8 cellular contexts compared by ENCODE assay signal in genomic region chr2:148509703-148510036, GRCh38.
DNase-seq lines count a peak whose midpoint lies in the region; ATAC-seq, FAIRE-seq and TF ChIP-seq lines count a peak whose summit lies in the region.

No MANE protein-coding gene starts in this region.

- H4K20me1 ChIP-seq in endothelial cell of umbilical vein (replicated peaks; ENCODE audit: control insufficient read depth, extremely low read depth, insufficient read depth, low read length), result no peaks in the 10 kb centered on the region

- dilution Hi-C loops in endothelial cell of umbilical vein (cut with MboI; ENCODE audit: extremely low pct_ligation_motif_present, low sequenced_read_pairs), result no loop called here

- H3K9me3 ChIP-seq in Panc1 (ENCODE audit: control insufficient read depth, insufficient read depth, low read depth, low read length), result no peaks in the 10 kb centered on the region
- H3K9me3 ChIP-seq in endothelial cell of umbilical vein (replicated peaks; ENCODE audit: control insufficient read depth, insufficient read depth, low read length), result no peaks in the 10 kb centered on the region
- H3K9me3 ChIP-seq in subcutaneous abdominal adipose tissue (ENCODE audit: control insufficient read depth in 5 of 5, low read length in 5 of 5), result no peaks in the 10 kb centered on the region

- in situ Hi-C loops in Panc1 (cut with HindIII; ENCODE audit: low pct_unique_long_range_greater_than_20kb, low sequenced_read_pairs), result no loop called here

- no peaks in the 10 kb centered on the region for H3K9me3 Mint-ChIP-seq in activated T-cell treated with anti-CD3 and anti-CD28 coated beads, Interleukin-2, amount 50 U/mL, for 72 hours

- H3K9ac ChIP-seq in endothelial cell of umbilical vein (replicated peaks; ENCODE audit: extremely low read depth, insufficient read depth, low read length) (peak overlapping the region; percentile 46), subcutaneous abdominal adipose tissue (ENCODE audit: low read length in 5 of 5) (peak overlapping the region in 2 of 5 donors; percentile 6 to 60)

- POLR2A ChIA-PET in Panc1 (lab: Charles Lee), result interaction anchor here (0.7 to 0.8 kb wide), 2 partner anchors 14 to 49 kb away, joined by 3 read pairs; no protein-coding TSS in a partner anchor
- POLR2A ChIA-PET in endothelial cell of umbilical vein (lab: Charles Lee), result no interaction called here

- no peak for DNase-seq in activated T-cell treated with anti-CD3 and anti-CD28 coated beads, Interleukin-2, amount 50 U/mL, for 72 hours
- DNase-seq in activated T-cell treated with anti-CD3 and anti-CD28 coated beads, Interleukin-2, amount 50 U/mL, for 48 hours, result no peak
- no peak for DNase-seq in Panc1 (ENCODE audit: low read depth, low spot score)
- no peak for DNase-seq in endothelial cell of umbilical vein (ENCODE audit: low read depth, low spot score)
- no peak for DNase-seq in NCI-H226
- DNase-seq in kidney tubule cell (ENCODE audit: low spot score), result no peak
- no peak for DNase-seq in foreskin keratinocyte

- peak overlapping the region; percentile 77 for H3K4me2 ChIP-seq in endothelial cell of umbilical vein (ENCODE audit: insufficient read depth, low read length)

- no peaks in the 10 kb centered on the region for H3K9me1 ChIP-seq in endothelial cell of umbilical vein (replicated peaks; ENCODE audit: control insufficient read depth, extremely low read depth, insufficient read depth, low read length)

- peak overlapping the region; percentile 90 for H3K27ac Mint-ChIP-seq in activated T-cell treated with anti-CD3 and anti-CD28 coated beads, Interleukin-2, amount 50 U/mL, for 72 hours

- peaks cover 3% of the 10 kb centered on the region for H3K4me1 ChIP-seq in Panc1 (ENCODE audit: control insufficient read depth, insufficient read depth, low read length)
- H3K4me1 ChIP-seq in endothelial cell of umbilical vein (ENCODE audit: control insufficient read depth, extremely low read depth, insufficient read depth, low read length), result peaks cover 5% of the 10 kb centered on the region
- peaks cover 0 to 11% (median 7%) of the 10 kb centered on the region in 5 donors for H3K4me1 ChIP-seq in subcutaneous abdominal adipose tissue (ENCODE audit: control insufficient read depth in 5 of 5, insufficient read depth in 5 of 5, low read length in 5 of 5)
- peaks cover 7% of the 10 kb centered on the region for H3K4me1 ChIP-seq in foreskin keratinocyte

- H3K4me3 ChIP-seq in Panc1 (ENCODE audit: low read depth in 2 of 2, low read length in 2 of 2) (peak overlapping the region; percentile 38 to 55; a peak in 3 of 4 replicates), endothelial cell of umbilical vein (replicated peaks in 1 of 3; ENCODE audit: insufficient read depth in 1 of 3, low read depth in 1 of 3, low read length in 3 of 3) (no peak overlapping the region), subcutaneous abdominal adipose tissue (ENCODE audit: low read depth in 1 of 5, low read length in 5 of 5) (peak overlapping the region in 4 of 5 donors; percentile 57 to 74 (median 68))

- H3K27me3 ChIP-seq in Panc1 (ENCODE audit: control insufficient read depth, insufficient read depth, low read length), result no peaks in the 10 kb centered on the region
- no peaks in the 10 kb centered on the region for H3K27me3 ChIP-seq in endothelial cell of umbilical vein (ENCODE audit: control insufficient read depth in 2 of 2, insufficient read depth in 2 of 2, low read length in 2 of 2)
- no peaks in the 10 kb centered on the region for H3K27me3 ChIP-seq in subcutaneous abdominal adipose tissue (ENCODE audit: control insufficient read depth in 5 of 5, insufficient read depth in 4 of 5, low read length in 5 of 5)
- no peaks in the 10 kb centered on the region for H3K27me3 ChIP-seq in foreskin keratinocyte

- FAIRE-seq in endothelial cell of umbilical vein (lab: Jason Lieb, UNC), result no peak

- CTCF ChIA-PET in Panc1 (lab: Charles Lee), result interaction anchor here (1.0 to 1.1 kb wide), 2 partner anchors 519 to 596 kb away, joined by 3 read pairs; no protein-coding TSS in a partner anchor
- CTCF ChIA-PET in endothelial cell of umbilical vein (lab: Charles Lee), result interaction anchor here (0.6 to 3.2 kb wide), 64 partner anchors 8 to 1427 kb away, joined by 3 to 174 read pairs (median 5); partner anchors contain the start of genes MBD5 and ORC4

- peaks cover 27% of the 10 kb centered on the region for H3K4me1 Mint-ChIP-seq in activated T-cell treated with anti-CD3 and anti-CD28 coated beads, Interleukin-2, amount 50 U/mL, for 72 hours (ENCODE audit: low read depth)

- TF ChIP-seq CTCF in Panc1 (IDR thresholded peaks at IDR 0.05) (no peak; the same call in none of the 2 replicates), endothelial cell of umbilical vein (IDR thresholded peaks at IDR 0.05; ENCODE audit: extremely low read depth in 1 of 2, insufficient read depth in 1 of 2, low read depth in 1 of 2, low read length in 2 of 2) (no peak), foreskin keratinocyte (conservative IDR thresholded peaks at IDR 0.05) (no peak)

- no peak for TF ChIP-seq POLR2A in endothelial cell of umbilical vein (IDR thresholded peaks at IDR 0.05; ENCODE audit: low read depth, low read length)

- ATAC-seq in activated T-cell treated with anti-CD3 and anti-CD28 coated beads, Interleukin-2, amount 50 U/mL, for 72 hours (replicated peaks in 1 of 2), result no peak
- ATAC-seq in Panc1 (no peak), foreskin keratinocyte (no peak)

- H3K79me2 ChIP-seq in endothelial cell of umbilical vein (ENCODE audit: control insufficient read depth, insufficient read depth, low read length), result no peaks in the 10 kb centered on the region

- peak overlapping the region; percentile 85 for H2AFZ ChIP-seq in endothelial cell of umbilical vein (ENCODE audit: low read depth, low read length)

- BruUV-seq in Panc1 (replicated peaks; lab: Mats Ljungman, UMichigan) (no TSS peak), endothelial cell of umbilical vein (replicated peaks; lab: Mats Ljungman, UMichigan) (no TSS peak)

- H3K4me3 Mint-ChIP-seq in activated T-cell treated with anti-CD3 and anti-CD28 coated beads, Interleukin-2, amount 50 U/mL, for 72 hours, result peak overlapping the region; percentile 74 to 88

- H3K36me3 ChIP-seq in Panc1 (ENCODE audit: control insufficient read depth, insufficient read depth, low read length) (no peaks in the 10 kb centered on the region), endothelial cell of umbilical vein (ENCODE audit: control insufficient read depth in 2 of 2, extremely low read depth in 1 of 2, insufficient read depth in 2 of 2, low read length in 2 of 2) (no peaks in the 10 kb centered on the region), subcutaneous abdominal adipose tissue (ENCODE audit: control insufficient read depth in 5 of 5, insufficient read depth in 5 of 5, low read length in 5 of 5) (peaks cover 0 to 7% (median 2%) of the 10 kb centered on the region in 5 donors)

- no peaks in the 10 kb centered on the region for H3K27me3 Mint-ChIP-seq in activated T-cell treated with anti-CD3 and anti-CD28 coated beads, Interleukin-2, amount 50 U/mL, for 72 hours (ENCODE audit: low read depth)

- H3K36me3 Mint-ChIP-seq in activated T-cell treated with anti-CD3 and anti-CD28 coated beads, Interleukin-2, amount 50 U/mL, for 72 hours (ENCODE audit: insufficient read depth in 2 of 2), result no peaks in the 10 kb centered on the region

- intact Hi-C loops in Panc1 (cut with micrococcal nuclease; ENCODE audit: unreplicated experiment), result loop anchor here (1.0 to 2.0 kb wide), 2 partner anchors 519 to 572 kb away; no protein-coding TSS in a partner anchor
- intact Hi-C loops in endothelial cell of umbilical vein (cut with micrococcal nuclease), result loop anchor here (1.0 to 5.0 kb wide), 7 partner anchors 308 to 1775 kb away; partner anchors contain the start of gene ORC4

- H3K27ac ChIP-seq in Panc1 (ENCODE audit: low read length) (no peak overlapping the region), endothelial cell of umbilical vein (ENCODE audit: insufficient read depth, low read depth, low read length) (no peak overlapping the region), subcutaneous abdominal adipose tissue (ENCODE audit: low read depth, low read length) (no peak overlapping the region), foreskin keratinocyte (no peak overlapping the region)

TF ChIP-seq in endothelial cell of umbilical vein, 7 proteins besides CTCF, POLR2A, EP300 and RAD21:
- TF ChIP-seq POLR2AphosphoS5 (IDR thresholded peaks at IDR 0.05; ENCODE audit: insufficient read depth, low read depth, low read length), result no peak
- TF ChIP-seq FOS (IDR thresholded peaks at IDR 0.05; ENCODE audit: borderline replicate concordance, insufficient read depth, low read length), result no peak
- TF ChIP-seq EZH2 (IDR thresholded peaks at IDR 0.05; ENCODE audit: borderline replicate concordance, low read depth, low read length, severe bottlenecking), result no peak
- TF ChIP-seq GATA2 (IDR thresholded peaks at IDR 0.05; ENCODE audit: insufficient read depth, insufficient read length, low read depth, low read length), result no peak
- TF ChIP-seq MAX (IDR thresholded peaks at IDR 0.05; ENCODE audit: insufficient read depth, insufficient read length), result no peak
- no peak for TF ChIP-seq MYC (IDR thresholded peaks at IDR 0.05; ENCODE audit: low read depth, low read length)
- no peak for TF ChIP-seq JUN (IDR thresholded peaks at IDR 0.05; ENCODE audit: borderline replicate concordance, insufficient read depth, insufficient read length, low read depth)

Comparison
In these comparisons a context has a peak if more than half of its experiments do, and no peak if none do; other contexts are left out.
1. H3K4me3 ChIP-seq: peak in Panc1 (2 of 2) and subcutaneous abdominal adipose tissue (4 of 5); none in endothelial cell of umbilical vein (0 of 3).